8 cellular contexts compared by ENCODE assay signal in genomic region chr4:4248885-4249203, GRCh38. TPM values are rescaled to one million over a fixed set of nuclear protein-coding genes. Genes with fewer than 3 reads are reported as not detected.
DNase-seq lines count a peak whose midpoint lies in the region; ATAC-seq and TF ChIP-seq lines count a peak whose summit lies in the region.

No MANE protein-coding gene starts in this region.

- ATAC-seq in natural killer cell (no peak), omental fat pad (ENCODE audit: low FRiP score) (no peak), HG02973 (IDR thresholded peaks at IDR 0.05; ENCODE audit: unreplicated experiment) (no peak), HG03354 (IDR thresholded peaks at IDR 0.05; ENCODE audit: poor library complexity, severe bottlenecking, unreplicated experiment) (no peak)

- no peak for DNase-seq in coronary artery (ENCODE audit: low spot score)
- DNase-seq in natural killer cell: no peak
- no peak for DNase-seq in omental fat pad (ENCODE audit: low spot score)
- DNase-seq in hippocampal formation (lab: John Stamatoyannopoulos, UW): no peak

- no peaks in the 10 kb centered on the region for H4K20me1 ChIP-seq in BLaER1 treated with 17β-estradiol and CSF1 and Interleukin-3, amounts not matched to agents 10 nM and 100 nM
- no peaks in the 10 kb centered on the region for H4K20me1 ChIP-seq in Loucy (ENCODE audit: insufficient read depth, low read length, poor library complexity, severe bottlenecking)

- H3K9me3 Mint-ChIP-seq in natural killer cell: no peaks in the 10 kb centered on the region

- TF ChIP-seq CTCF in Loucy (conservative IDR thresholded peaks at IDR 0.05; ENCODE audit: low read length) (no peak), coronary artery (IDR thresholded peaks at IDR 0.05) (no peak), natural killer cell (IDR thresholded peaks at IDR 0.05) (no peak), omental fat pad (IDR thresholded peaks at IDR 0.05) (no peak)

- H3K79me2 ChIP-seq in Loucy (ENCODE audit: insufficient read depth, low read length): peaks cover 31% of the 10 kb centered on the region

- no peaks in the 10 kb centered on the region for H3K9me2 ChIP-seq in Loucy (replicated peaks; ENCODE audit: low read depth, low read length)

- peak overlapping the region; percentile 99 for H3K27ac Mint-ChIP-seq in natural killer cell

- peaks cover 3 to 33% (median 29%) of the 10 kb centered on the region in 11 experiments; a peak in 20 of 22 replicates for H3K27me3 ChIP-seq in BLaER1 treated with 17β-estradiol and CSF1 and Interleukin-3, amounts not matched to agents 10 nM and 100 nM
- H3K27me3 ChIP-seq in Loucy (ENCODE audit: insufficient read depth, low read length, poor library complexity, severe bottlenecking): no peaks in the 10 kb centered on the region

- H3K4me1 ChIP-seq in BLaER1 treated with 17β-estradiol and CSF1 and Interleukin-3, amounts not matched to agents 10 nM and 100 nM: peaks cover 6 to 19% (median 10%) of the 10 kb centered on the region in 10 experiments; a peak in 17 of 20 replicates
- peaks cover 21% of the 10 kb centered on the region for H3K4me1 ChIP-seq in Loucy (ENCODE audit: insufficient read depth, low read length, poor library complexity, severe bottlenecking)

- H3K27me3 Mint-ChIP-seq in natural killer cell (ENCODE audit: low read depth in 2 of 2): no peaks in the 10 kb centered on the region

- peak overlapping the region; percentile 97 for H3K4me3 Mint-ChIP-seq in natural killer cell

- H3F3A ChIP-seq in Loucy (ENCODE audit: low read depth): no peaks in the 10 kb centered on the region

- peak overlapping the region; percentile 92; the same call in 1 of the 2 replicates for H2AFZ ChIP-seq in Loucy (ENCODE audit: low read length)

- peaks cover 21 to 31% of the 10 kb centered on the region in 2 donors for H3K4me1 Mint-ChIP-seq in natural killer cell

- H3K36me3 Mint-ChIP-seq in natural killer cell: peaks cover 2% of the 10 kb centered on the region

- H3K27ac ChIP-seq in BLaER1 treated with 17β-estradiol and CSF1 and Interleukin-3, amounts not matched to agents 10 nM and 100 nM: peak overlapping the region in 10 of 11 experiments; percentile 76 to 89 (median 82); a peak in 19 of 22 replicates
- H3K27ac ChIP-seq in coronary artery: peak overlapping the region; percentile 95

- intact Hi-C loops in natural killer cell (cut with micrococcal nuclease): loop anchor here (1.0 kb wide), 1 partner anchor 41 kb away; the partner anchor contains the start of genes LYAR and ZBTB49

- H3K4me2 ChIP-seq in BLaER1 treated with 17β-estradiol and CSF1 and Interleukin-3, amounts not matched to agents 10 nM and 100 nM: peak overlapping the region; percentile 61 to 86 (median 72)
- H3K4me2 ChIP-seq in Loucy (ENCODE audit: low read depth, low read length, poor library complexity, severe bottlenecking): peak overlapping the region; percentile 93

- H3K9me3 ChIP-seq in BLaER1 treated with 17β-estradiol and CSF1 and Interleukin-3, amounts not matched to agents 10 nM and 100 nM (replicated peaks in 1 of 11): peaks cover 0 to 6% (median 0%) of the 10 kb centered on the region in 11 experiments; a peak in 2 of 22 replicates
- no peaks in the 10 kb centered on the region for H3K9me3 ChIP-seq in Loucy (ENCODE audit: insufficient read depth, low read depth, low read length)

- H3K9ac ChIP-seq in BLaER1 treated with 17β-estradiol and CSF1 and Interleukin-3, amounts not matched to agents 10 nM and 100 nM: peak overlapping the region in 10 of 11 experiments; percentile 82 to 90 (median 85); a peak in 20 of 22 replicates
- H3K9ac ChIP-seq in Loucy (ENCODE audit: low read depth, low read length, poor library complexity, severe bottlenecking): peak overlapping the region; percentile 95

- peaks cover 0 to 20% (median 11%) of the 10 kb centered on the region in 11 experiments; a peak in 12 of 22 replicates for H3K36me3 ChIP-seq in BLaER1 treated with 17β-estradiol and CSF1 and Interleukin-3, amounts not matched to agents 10 nM and 100 nM
- no peaks in the 10 kb centered on the region; the same call in 1 of the 2 replicates for H3K36me3 ChIP-seq in Loucy (ENCODE audit: insufficient read depth, low read length)

- peak overlapping the region; percentile 64 to 81 (median 72) for H3K4me3 ChIP-seq in BLaER1 treated with 17β-estradiol and CSF1 and Interleukin-3, amounts not matched to agents 10 nM and 100 nM
- H3K4me3 ChIP-seq in Loucy (ENCODE audit: low read length, poor library complexity, severe bottlenecking) (peak overlapping the region; percentile 94), coronary artery (peak overlapping the region; percentile 94)

RNA-seq across cellular contexts. Expression of gene TMEM128, which starts 0.8 kb away (rescaled TPM):
- 10 to 100 TPM in 2 of 3 donors, 1 to 10 TPM in 1; 9.3 to 12.2 (median 11.4) TPM for total RNA-seq in natural killer cell
- total RNA-seq in omental fat pad: 10 to 100 TPM in 3 of 4 donors, 1 to 10 TPM in 1; 9.4 to 27.3 (median 15.3) TPM

RNA-seq across cellular contexts. Expression of gene OTOP1, which starts 22.1 kb away (rescaled TPM):
- total RNA-seq in natural killer cell (not detected), omental fat pad (not detected)

RNA-seq across cellular contexts. Expression of gene LYAR, which starts 41.1 kb away (rescaled TPM):
- 10 to 100 TPM; 42.9 to 81.1 (median 55.8) TPM for total RNA-seq in natural killer cell
- total RNA-seq in omental fat pad: 10 to 100 TPM; 13.1 to 40.7 (median 15.5) TPM

RNA-seq across cellular contexts. Expression of gene ZBTB49, which starts 41.2 kb away (rescaled TPM):
- total RNA-seq in natural killer cell: 10 to 100 TPM; 19.3 to 36.5 (median 30.0) TPM
- total RNA-seq in omental fat pad: 10 to 100 TPM in 1 of 4 donors, 1 to 10 TPM in 3; 3.1 to 10.7 (median 7.6) TPM
